11 cellular contexts compared by ENCODE assay signal in the genomic region with DNA sequence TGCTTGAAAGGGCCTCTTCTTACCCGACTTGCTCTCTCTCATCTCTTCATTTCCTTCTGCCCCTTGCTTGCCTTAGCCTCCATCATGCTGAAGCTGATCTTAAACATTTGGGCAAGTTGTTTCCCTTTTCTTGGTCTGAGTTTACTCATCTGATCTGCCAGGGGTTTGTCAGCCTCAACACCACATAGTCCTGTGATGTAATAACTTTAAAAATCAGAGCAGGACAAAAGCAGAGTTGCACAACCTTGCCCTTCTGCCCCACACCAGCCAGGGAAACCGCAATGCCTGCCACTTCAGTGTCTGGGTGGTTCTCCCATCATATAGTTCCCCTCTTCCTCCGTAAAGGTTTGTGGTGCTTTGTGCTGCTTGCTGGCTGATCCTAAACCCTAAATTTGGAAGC. TPM values are rescaled to one million over a fixed set of nuclear protein-coding genes. Genes with fewer than 3 reads are reported as not detected.
DNase-seq lines count a peak whose midpoint lies in the region; ATAC-seq, FAIRE-seq and TF ChIP-seq lines count a peak whose summit lies in the region.
"Had no signal": no experiment of that assay in that cellular context is flagged by ENCODE, and none has a peak within 500 bp of the region (broad histone marks: within the 10 kb centered on the region; RNA-seq: fewer than 3 reads in every experiment).

No MANE protein-coding gene starts in this region.

- H3K79me2 ChIP-seq in astrocyte (ENCODE audit: insufficient read depth, low read length) (no peaks in the 10 kb centered on the region), HepG2 (ENCODE audit: insufficient read depth, low read length) (no peaks in the 10 kb centered on the region)

- no peaks in the 10 kb centered on the region for H4K20me1 ChIP-seq in astrocyte (ENCODE audit: insufficient read depth, low read length)
- no peaks in the 10 kb centered on the region for H4K20me1 ChIP-seq in HepG2 (ENCODE audit: insufficient read depth, low read length)

- H3K36me3 Mint-ChIP-seq in activated naive CD8-positive, alpha-beta T cell treated with anti-CD3 and anti-CD28 coated beads, Interleukin-2, amount 50 U/mL, for 24 hours (ENCODE audit: low read depth), result no peaks in the 10 kb centered on the region
- H3K36me3 Mint-ChIP-seq in activated naive CD8-positive, alpha-beta T cell treated with anti-CD3 and anti-CD28 coated beads for 36 hours, result peaks cover 2% of the 10 kb centered on the region
- no peaks in the 10 kb centered on the region for H3K36me3 Mint-ChIP-seq in astrocyte (ENCODE audit: low read depth, unreplicated experiment)

- H3K9me3 Mint-ChIP-seq in activated naive CD8-positive, alpha-beta T cell treated with anti-CD3 and anti-CD28 coated beads, Interleukin-2, amount 50 U/mL, for 24 hours, result peaks cover 6% of the 10 kb centered on the region
- H3K9me3 Mint-ChIP-seq in activated naive CD8-positive, alpha-beta T cell treated with anti-CD3 and anti-CD28 coated beads for 36 hours, result no peaks in the 10 kb centered on the region
- H3K9me3 Mint-ChIP-seq in astrocyte (ENCODE audit: unreplicated experiment), result no peaks in the 10 kb centered on the region

- FAIRE-seq in astrocyte (lab: Jason Lieb, UNC) (peak; percentile 26), HepG2 (lab: Jason Lieb, UNC) (no peak)
- FAIRE-seq: TTC549 had no signal

- no peaks in the 10 kb centered on the region for H3K36me3 ChIP-seq in astrocyte (ENCODE audit: insufficient read depth, low read length)
- no peaks in the 10 kb centered on the region for H3K36me3 ChIP-seq in HepG2 (replicated peaks in 1 of 2; ENCODE audit: control insufficient read depth in 1 of 2, insufficient read depth in 2 of 2, low read length in 2 of 2)
- H3K36me3 ChIP-seq in sigmoid colon, result no peaks in the 10 kb centered on the region

- H3K9me3 ChIP-seq in astrocyte (ENCODE audit: insufficient read depth, low read depth, low read length), result no peaks in the 10 kb centered on the region
- H3K9me3 ChIP-seq in HepG2 (ENCODE audit: low read length), result no peaks in the 10 kb centered on the region
- no peaks in the 10 kb centered on the region for H3K9me3 ChIP-seq in sigmoid colon

- WGBS in HepG2 (ENCODE audit: low lambda C conversion rate), result 6% methylated on average over 3 of the region's 3 CpGs
- 79 to 89% methylated on average over 3 of the region's 3 CpGs for WGBS in sigmoid colon, 2 donors

- H3K4me2 ChIP-seq in astrocyte (ENCODE audit: low read length), result no peak overlapping the region
- H3K4me2 ChIP-seq in HepG2 (ENCODE audit: low read depth, low read length), result no peak overlapping the region

- no peak overlapping the region for H3K9ac ChIP-seq in astrocyte (ENCODE audit: low read length)
- H3K9ac ChIP-seq in HepG2 (ENCODE audit: insufficient read depth, low read depth, low read length), result no peak overlapping the region

- H2AFZ ChIP-seq in astrocyte (ENCODE audit: low read depth, low read length), result no peak overlapping the region
- H2AFZ ChIP-seq in HepG2 (ENCODE audit: low read length), result no peak overlapping the region

- CTCF ChIA-PET in HepG2 (lab: Yijun Ruan, JAX; ENCODE audit: low intra/inter-chr PET ratio, low total read pairs), result interaction anchor here (1.2 to 1.5 kb wide), 2 partner anchors 104 to 228 kb away, joined by 3 to 7 read pairs; no protein-coding TSS in a partner anchor

- intact Hi-C loops in HepG2 (cut with micrococcal nuclease; ENCODE audit: unreplicated experiment), result loop anchor here (1.0 kb wide), 2 partner anchors 104 kb away; no protein-coding TSS in a partner anchor
- intact Hi-C loops in sigmoid colon (cut with DNase I), result no loop called here

- H3K27me3 Mint-ChIP-seq in activated naive CD8-positive, alpha-beta T cell treated with anti-CD3 and anti-CD28 coated beads, Interleukin-2, amount 50 U/mL, for 24 hours, result peaks cover 2% of the 10 kb centered on the region
- H3K27me3 Mint-ChIP-seq in activated naive CD8-positive, alpha-beta T cell treated with anti-CD3 and anti-CD28 coated beads for 36 hours, result peaks cover 3% of the 10 kb centered on the region
- peaks cover 2% of the 10 kb centered on the region for H3K27me3 Mint-ChIP-seq in astrocyte (ENCODE audit: low read depth, unreplicated experiment)

- TF ChIP-seq CTCF in astrocyte (IDR thresholded peaks at IDR 0.05; ENCODE audit: insufficient read depth, low read depth, low read length), result no peak
- TF ChIP-seq CTCF in HepG2 (CRISPR knock-in tag; IDR thresholded peaks at IDR 0.05), result no peak
- no peak for TF ChIP-seq CTCF in sigmoid colon (IDR thresholded peaks at IDR 0.05)

- H3K4me1 ChIP-seq in astrocyte (ENCODE audit: insufficient read depth, low read length) (peaks cover 10% of the 10 kb centered on the region), HepG2 (ENCODE audit: insufficient read depth, low read length) (no peaks in the 10 kb centered on the region), sigmoid colon (no peaks in the 10 kb centered on the region)

- H3K27ac ChIP-seq in astrocyte (ENCODE audit: low read depth, low read length), result no peak overlapping the region
- H3K27ac ChIP-seq in HepG2 (ENCODE audit: extremely low read length, insufficient read depth, low read length), result no peak overlapping the region
- H3K27ac ChIP-seq in sigmoid colon, result no peak overlapping the region

- TF ChIP-seq EP300 in HepG2 (IDR thresholded peaks at IDR 0.05; ENCODE audit: low read depth in 2 of 2, low read length in 2 of 2) (no peak), HepG2 (CRISPR knock-in tag; IDR thresholded peaks at IDR 0.05; ENCODE audit: borderline replicate concordance) (no peak), sigmoid colon (IDR thresholded peaks at IDR 0.05) (no peak)

- TF ChIP-seq POLR2A in HepG2 (IDR thresholded peaks at IDR 0.05; ENCODE audit: insufficient read depth in 1 of 2, low read depth in 2 of 2, low read length in 2 of 2), result no peak
- TF ChIP-seq POLR2A in sigmoid colon (IDR thresholded peaks at IDR 0.05), result no peak

- peak; percentile 49 for ATAC-seq in activated naive CD8-positive, alpha-beta T cell treated with anti-CD3 and anti-CD28 coated beads, Interleukin-2, amount 50 U/mL, for 24 hours
- ATAC-seq in HepG2 (no peak), HG03460 (IDR thresholded peaks at IDR 0.05; ENCODE audit: unreplicated experiment) (no peak), GM21528 (IDR thresholded peaks at IDR 0.05; ENCODE audit: low FRiP score, unreplicated experiment) (no peak), GM19351 (IDR thresholded peaks at IDR 0.05; ENCODE audit: unreplicated experiment) (no peak)

- no peak overlapping the region for H3K4me3 Mint-ChIP-seq in activated naive CD8-positive, alpha-beta T cell treated with anti-CD3 and anti-CD28 coated beads, Interleukin-2, amount 50 U/mL, for 24 hours
- no peak overlapping the region for H3K4me3 Mint-ChIP-seq in activated naive CD8-positive, alpha-beta T cell treated with anti-CD3 and anti-CD28 coated beads for 36 hours
- no peak overlapping the region for H3K4me3 Mint-ChIP-seq in astrocyte (ENCODE audit: unreplicated experiment)

- no peak for TF ChIP-seq RAD21 in HepG2 (CRISPR knock-in tag; IDR thresholded peaks at IDR 0.05)

- peaks cover 28% of the 10 kb centered on the region for H3K4me1 Mint-ChIP-seq in activated naive CD8-positive, alpha-beta T cell treated with anti-CD3 and anti-CD28 coated beads, Interleukin-2, amount 50 U/mL, for 24 hours
- H3K4me1 Mint-ChIP-seq in activated naive CD8-positive, alpha-beta T cell treated with anti-CD3 and anti-CD28 coated beads for 36 hours, result peaks cover 26% of the 10 kb centered on the region
- H3K4me1 Mint-ChIP-seq in astrocyte (ENCODE audit: low read depth, unreplicated experiment), result peaks cover 10% of the 10 kb centered on the region

- H3K27ac Mint-ChIP-seq in activated naive CD8-positive, alpha-beta T cell treated with anti-CD3 and anti-CD28 coated beads, Interleukin-2, amount 50 U/mL, for 24 hours, result no peak overlapping the region
- no peak overlapping the region for H3K27ac Mint-ChIP-seq in activated naive CD8-positive, alpha-beta T cell treated with anti-CD3 and anti-CD28 coated beads for 36 hours
- no peak overlapping the region for H3K27ac Mint-ChIP-seq in astrocyte (ENCODE audit: unreplicated experiment)

- in situ Hi-C loops in HepG2 (cut with HindIII; ENCODE audit: extremely low pct_ligation_motif_present, low pct_unique_long_range_greater_than_20kb), result no loop called here

- H3K4me3 ChIP-seq in astrocyte (ENCODE audit: insufficient read depth, low read depth, low read length), result no peak overlapping the region
- H3K4me3 ChIP-seq in HepG2 (replicated peaks in 1 of 3; ENCODE audit: insufficient read depth in 1 of 3, low read depth in 2 of 3, low read length in 3 of 3), result no peak overlapping the region
- no peak overlapping the region for H3K4me3 ChIP-seq in sigmoid colon

- BruUV-seq in HepG2 (replicated peaks; lab: Mats Ljungman, UMichigan), result no TSS peak

- DNase-seq in activated naive CD8-positive, alpha-beta T cell treated with anti-CD3 and anti-CD28 coated beads, Interleukin-2, amount 50 U/mL, for 24 hours, result no peak
- DNase-seq in activated naive CD8-positive, alpha-beta T cell treated with anti-CD3 and anti-CD28 coated beads for 36 hours, result no peak
- peak; percentile 69 for DNase-seq in astrocyte (ENCODE audit: low read depth)
- DNase-seq in HepG2 (ENCODE audit: low spot score), result no peak
- no peak for DNase-seq in sigmoid colon
- DNase-seq: NCI-H187 had no signal

- H3K27me3 ChIP-seq in astrocyte (ENCODE audit: insufficient read depth, low read length), result no peaks in the 10 kb centered on the region
- no peaks in the 10 kb centered on the region for H3K27me3 ChIP-seq in HepG2 (ENCODE audit: control insufficient read depth in 1 of 2, insufficient read depth in 2 of 2, low read length in 2 of 2)
- H3K27me3 ChIP-seq in sigmoid colon, result no peaks in the 10 kb centered on the region

- POLR2A ChIA-PET in HepG2 (lab: Yijun Ruan, JAX), result no interaction called here

RNA-seq across cellular contexts. Expression of a gene that starts 9.9 kb away (rescaled TPM):
- total RNA-seq in activated naive CD8-positive, alpha-beta T cell treated with anti-CD3 and anti-CD28 coated beads for 36 hours, result not detected
- total RNA-seq in astrocyte (not detected in 2 replicates), HepG2 (2016; rRNA removed; fragmentation: Illumina TruSeq; extraction: Trizol) (not detected in 2 replicates), sigmoid colon (not detected)
- total RNA-seq in HepG2 (2016; cell fraction: cytosol; rRNA removed; fragmentation: Illumina TruSeq; extraction: Trizol; ENCODE audit: low read depth), result not detected in 2 replicates
- not detected in 2 replicates for total RNA-seq in HepG2 (2016; cell fraction: insoluble cytoplasmic fraction; rRNA removed; fragmentation: Illumina TruSeq; extraction: Trizol)
- not detected in 2 replicates for total RNA-seq in HepG2 (2016; cell fraction: membrane; rRNA removed; fragmentation: Illumina TruSeq; extraction: Trizol)
- not detected in 2 replicates for total RNA-seq in HepG2 (2016; cell fraction: nucleus; rRNA removed; fragmentation: Illumina TruSeq; extraction: Trizol)
- polyA plus RNA-seq in HepG2 (2011; rRNA removed) (not detected in 2 replicates), sigmoid colon (not detected)
- polyA plus RNA-seq in HepG2 (2011; cell fraction: cytosol; rRNA removed), result not detected in 2 replicates
- not detected in 2 replicates for polyA plus RNA-seq in HepG2 (2011; cell fraction: nucleus; rRNA removed)
- not detected in 2 replicates for polyA plus RNA-seq in HepG2 (2012)
- polyA plus RNA-seq in HepG2 (2016; cell fraction: cytosol; fragmentation: Illumina TruSeq; extraction: Trizol; ENCODE audit: low read depth), result not detected in 2 replicates
- not detected in 2 replicates for polyA plus RNA-seq in HepG2 (2016; cell fraction: insoluble cytoplasmic fraction; fragmentation: Illumina TruSeq; extraction: Trizol; ENCODE audit: low read depth)
- polyA plus RNA-seq in HepG2 (2016; cell fraction: membrane; fragmentation: Illumina TruSeq; extraction: Trizol; ENCODE audit: low read depth), result not detected in 2 replicates
- not detected in 2 replicates for polyA plus RNA-seq in HepG2 (2016; cell fraction: nucleus; fragmentation: Illumina TruSeq; extraction: Trizol; ENCODE audit: insufficient read depth, low read depth)
- polyA minus RNA-seq in HepG2 (2011; rRNA and poly(A)+ RNA removed; ENCODE audit: low replicate concordance), result 0.26 TPM in 1 of 2 replicates, not detected in the other
- polyA minus RNA-seq in HepG2 (2011; cell fraction: cytosol; rRNA and poly(A)+ RNA removed), result not detected in 2 replicates
- polyA minus RNA-seq in HepG2 (2011; cell fraction: nucleus; rRNA and poly(A)+ RNA removed), result not detected in 2 replicates
- polyA plus RNA-seq: AG04450 had no signal

RNA-seq across cellular contexts. Expression of a gene that starts 32.8 kb away (rescaled TPM):
- total RNA-seq in activated naive CD8-positive, alpha-beta T cell treated with anti-CD3 and anti-CD28 coated beads for 36 hours, result not detected
- total RNA-seq in astrocyte (not detected in 2 replicates), HepG2 (2016; rRNA removed; fragmentation: Illumina TruSeq; extraction: Trizol) (not detected in 2 replicates), sigmoid colon (1 to 10 TPM in 1 of 4 donors, not detected in 3; 1.4 TPM)
- not detected in 2 replicates for total RNA-seq in HepG2 (2016; cell fraction: cytosol; rRNA removed; fragmentation: Illumina TruSeq; extraction: Trizol; ENCODE audit: low read depth)
- not detected in 2 replicates for total RNA-seq in HepG2 (2016; cell fraction: insoluble cytoplasmic fraction; rRNA removed; fragmentation: Illumina TruSeq; extraction: Trizol)
- total RNA-seq in HepG2 (2016; cell fraction: membrane; rRNA removed; fragmentation: Illumina TruSeq; extraction: Trizol), result not detected in 2 replicates
- total RNA-seq in HepG2 (2016; cell fraction: nucleus; rRNA removed; fragmentation: Illumina TruSeq; extraction: Trizol), result not detected in 2 replicates
- polyA plus RNA-seq in HepG2 (2011; rRNA removed) (not detected in 2 replicates), sigmoid colon (not detected)
- polyA plus RNA-seq in HepG2 (2011; cell fraction: cytosol; rRNA removed), result not detected in 2 replicates
- not detected in 2 replicates for polyA plus RNA-seq in HepG2 (2011; cell fraction: nucleus; rRNA removed)
- not detected in 2 replicates for polyA plus RNA-seq in HepG2 (2012)
- polyA plus RNA-seq in HepG2 (2016; cell fraction: cytosol; fragmentation: Illumina TruSeq; extraction: Trizol; ENCODE audit: low read depth), result not detected in 2 replicates
- not detected in 2 replicates for polyA plus RNA-seq in HepG2 (2016; cell fraction: insoluble cytoplasmic fraction; fragmentation: Illumina TruSeq; extraction: Trizol; ENCODE audit: low read depth)
- not detected in 2 replicates for polyA plus RNA-seq in HepG2 (2016; cell fraction: membrane; fragmentation: Illumina TruSeq; extraction: Trizol; ENCODE audit: low read depth)
- polyA plus RNA-seq in HepG2 (2016; cell fraction: nucleus; fragmentation: Illumina TruSeq; extraction: Trizol; ENCODE audit: insufficient read depth, low read depth), result not detected in 2 replicates
- polyA minus RNA-seq in HepG2 (2011; rRNA and poly(A)+ RNA removed; ENCODE audit: low replicate concordance), result 0.12 TPM in 1 of 2 replicates, not detected in the other
- polyA minus RNA-seq in HepG2 (2011; cell fraction: cytosol; rRNA and poly(A)+ RNA removed), result not detected in 2 replicates
- polyA minus RNA-seq in HepG2 (2011; cell fraction: nucleus; rRNA and poly(A)+ RNA removed), result not detected in 2 replicates
- polyA plus RNA-seq: AG04450 had no signal

RNA-seq across cellular contexts. Expression of a gene that starts 59.0 kb away (rescaled TPM):
- not detected for total RNA-seq in activated naive CD8-positive, alpha-beta T cell treated with anti-CD3 and anti-CD28 coated beads for 36 hours
- total RNA-seq in astrocyte, result not detected in 2 replicates
- not detected in 2 replicates for total RNA-seq in HepG2 (2016; rRNA removed; fragmentation: Illumina TruSeq; extraction: Trizol)
- total RNA-seq in HepG2 (2016; cell fraction: cytosol; rRNA removed; fragmentation: Illumina TruSeq; extraction: Trizol; ENCODE audit: low read depth), result not detected in 2 replicates
- total RNA-seq in HepG2 (2016; cell fraction: insoluble cytoplasmic fraction; rRNA removed; fragmentation: Illumina TruSeq; extraction: Trizol), result not detected in 2 replicates
- not detected in 2 replicates for total RNA-seq in HepG2 (2016; cell fraction: membrane; rRNA removed; fragmentation: Illumina TruSeq; extraction: Trizol)
- not detected in 2 replicates for total RNA-seq in HepG2 (2016; cell fraction: nucleus; rRNA removed; fragmentation: Illumina TruSeq; extraction: Trizol)
- polyA plus RNA-seq in HepG2 (2011; rRNA removed), result not detected in 2 replicates
- not detected in 2 replicates for polyA plus RNA-seq in HepG2 (2011; cell fraction: cytosol; rRNA removed)
- not detected in 2 replicates for polyA plus RNA-seq in HepG2 (2011; cell fraction: nucleus; rRNA removed)
- not detected in 2 replicates for polyA plus RNA-seq in HepG2 (2012)
- not detected in 2 replicates for polyA plus RNA-seq in HepG2 (2016; cell fraction: cytosol; fragmentation: Illumina TruSeq; extraction: Trizol; ENCODE audit: low read depth)
- not detected in 2 replicates for polyA plus RNA-seq in HepG2 (2016; cell fraction: insoluble cytoplasmic fraction; fragmentation: Illumina TruSeq; extraction: Trizol; ENCODE audit: low read depth)
- polyA plus RNA-seq in HepG2 (2016; cell fraction: membrane; fragmentation: Illumina TruSeq; extraction: Trizol; ENCODE audit: low read depth), result not detected in 2 replicates
- polyA plus RNA-seq in HepG2 (2016; cell fraction: nucleus; fragmentation: Illumina TruSeq; extraction: Trizol; ENCODE audit: insufficient read depth, low read depth), result not detected in 2 replicates
- not detected in 2 replicates for polyA minus RNA-seq in HepG2 (2011; rRNA and poly(A)+ RNA removed; ENCODE audit: low replicate concordance)
- polyA minus RNA-seq in HepG2 (2011; cell fraction: cytosol; rRNA and poly(A)+ RNA removed), result not detected in 2 replicates
- not detected in 2 replicates for polyA minus RNA-seq in HepG2 (2011; cell fraction: nucleus; rRNA and poly(A)+ RNA removed)
- not detected for total RNA-seq in sigmoid colon
- 10 to 100 TPM in 1 of 3 donors, 1 to 10 TPM in 2; 2.4 to 26.9 (median 9.7) TPM for polyA plus RNA-seq in sigmoid colon
- polyA plus RNA-seq: AG04450 had no signal
